Comparison of ENCODE assay signal across 8 cellular contexts in the genomic region with DNA sequence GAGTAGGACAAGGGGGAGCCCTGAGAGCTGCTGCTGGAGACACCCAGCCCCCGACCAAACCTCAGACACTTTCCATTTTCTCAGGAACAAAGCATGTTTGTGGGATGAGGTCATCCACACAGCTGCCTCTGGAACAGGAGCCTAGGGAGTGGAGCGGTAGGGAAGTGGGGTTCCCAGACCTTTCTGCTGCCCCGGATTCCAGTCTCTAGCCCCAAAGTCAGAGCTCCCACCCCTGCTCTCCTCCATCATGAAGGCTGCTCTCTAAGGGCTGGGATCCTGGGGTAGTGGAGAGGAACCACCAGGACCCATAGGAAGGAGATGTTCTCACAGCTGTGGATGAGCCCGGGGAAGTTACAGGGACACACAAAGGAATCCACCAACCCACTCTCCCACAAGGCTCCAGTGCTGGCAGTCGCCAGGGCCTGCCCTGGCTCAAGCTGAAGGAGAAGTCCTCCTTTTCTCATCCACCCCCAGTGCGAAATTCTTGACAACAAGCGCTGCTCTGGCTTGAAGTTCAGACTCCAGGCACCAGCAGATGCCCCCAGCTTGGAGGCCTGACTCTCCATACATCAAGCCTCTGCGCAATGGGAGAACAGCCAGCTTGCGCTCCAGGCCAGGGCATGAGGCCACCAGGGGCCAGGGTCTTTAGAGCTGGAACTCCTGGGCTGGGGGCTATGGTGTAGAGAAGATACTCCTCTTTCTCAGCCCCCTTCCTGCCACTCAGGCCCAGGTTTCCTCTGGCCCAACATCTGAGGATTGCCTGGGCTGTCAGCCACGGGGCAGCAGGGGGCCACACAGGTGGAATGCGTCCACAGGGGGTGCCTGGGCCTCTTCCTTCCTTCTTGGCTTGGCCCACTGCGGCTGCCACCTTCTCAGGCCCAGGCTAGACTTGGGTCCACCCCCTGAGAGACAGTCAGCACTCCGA. TPM values are rescaled to one million over a fixed set of nuclear protein-coding genes. Genes with fewer than 3 reads are reported as not detected.
DNase-seq lines count a peak whose midpoint lies in the region; ATAC-seq, FAIRE-seq and TF ChIP-seq lines count a peak whose summit lies in the region.

No MANE protein-coding gene starts in this region.

- H3K27me3 Mint-ChIP-seq in mesothelial cell of epicardium (ENCODE audit: low read depth), result no peaks in the 10 kb centered on the region

- peak overlapping the region; percentile 59 for H3K4me3 Mint-ChIP-seq in mesothelial cell of epicardium

- no peaks in the 10 kb centered on the region for H3K9me2 ChIP-seq in PC-3 (replicated peaks; ENCODE audit: low read length)

- no peaks in the 10 kb centered on the region; the same call in 1 of the 2 replicates for H3K36me3 ChIP-seq in PC-3 (ENCODE audit: low read depth, low read length)
- H3K36me3 ChIP-seq in ectodermal cell (ENCODE audit: control insufficient read depth, insufficient read depth, low read length), result no peaks in the 10 kb centered on the region

- H3K27me3 ChIP-seq in PC-3 (ENCODE audit: low read length), result no peaks in the 10 kb centered on the region
- no peaks in the 10 kb centered on the region for H3K27me3 ChIP-seq in ectodermal cell (ENCODE audit: control insufficient read depth, insufficient read depth, low read length, poor library complexity, severe bottlenecking)

- H3K79me2 ChIP-seq in PC-3 (ENCODE audit: low read length), result peaks cover 15% of the 10 kb centered on the region; the same call in 1 of the 2 replicates

- peaks cover 2% of the 10 kb centered on the region for H3K36me3 Mint-ChIP-seq in mesothelial cell of epicardium

- H3K4me1 ChIP-seq in PC-3 (ENCODE audit: insufficient read depth, low read length) (peaks cover 36% of the 10 kb centered on the region), ectodermal cell (ENCODE audit: control insufficient read depth, insufficient read depth, low read length) (peaks cover 35% of the 10 kb centered on the region)

- no peaks in the 10 kb centered on the region for H3F3A ChIP-seq in PC-3 (ENCODE audit: low read length, unreplicated experiment)

- POLR2A ChIA-PET in PC-3 (lab: Charles Lee; ENCODE audit: unreplicated experiment), result no interaction called here

- no peaks in the 10 kb centered on the region for H4K20me1 ChIP-seq in PC-3 (ENCODE audit: low read length)

- peak overlapping the region; percentile 31; the same call in 1 of the 2 replicates for H2AFZ ChIP-seq in PC-3 (ENCODE audit: low read length)

- no peak for TF ChIP-seq CTCF in AG10803 (conservative IDR thresholded peaks at IDR 0.05; ENCODE audit: low read length)
- TF ChIP-seq CTCF in PC-3 (conservative IDR thresholded peaks at IDR 0.05; ENCODE audit: low read depth, low read length), result no peak
- TF ChIP-seq CTCF in mesothelial cell of epicardium (IDR thresholded peaks at IDR 0.05; ENCODE audit: unreplicated experiment), result no peak
- no peak for TF ChIP-seq CTCF in D721Med (IDR thresholded peaks at IDR 0.05; ENCODE audit: insufficient read depth, missing control alignments)

- CTCF ChIA-PET in PC-3 (lab: Charles Lee), result interaction anchor here (0.6 kb wide), 1 partner anchor 18 kb away, joined by 8 read pairs; no protein-coding TSS in a partner anchor

- DNase-seq in AG10803 (ENCODE audit: low read depth), result peak; percentile 87
- peak; percentile 32 for DNase-seq in PC-3
- peak in 1 of 2 experiments; percentile 54 for DNase-seq in mesothelial cell of epicardium (ENCODE audit: low spot score in 2 of 2, unreplicated experiment in 2 of 2)
- no peak for DNase-seq in NCI-H1417 (lab: John Stamatoyannopoulos, UW)
- no peak for DNase-seq in D721Med (ENCODE audit: insufficient read length, low spot score)

- intact Hi-C loops in PC-3 (cut with micrococcal nuclease), result no loop called here

- H3K27ac Mint-ChIP-seq in mesothelial cell of epicardium, result peak overlapping the region; percentile 100

- no peaks in the 10 kb centered on the region for H3K9me3 ChIP-seq in PC-3 (ENCODE audit: low read length)
- no peaks in the 10 kb centered on the region for H3K9me3 ChIP-seq in ectodermal cell (ENCODE audit: control insufficient read depth, low read length)

- no peak overlapping the region for H3K9ac ChIP-seq in PC-3 (ENCODE audit: low read length)

- peak overlapping the region; percentile 64 for H3K4me2 ChIP-seq in PC-3 (ENCODE audit: low read length)

- H3K27ac ChIP-seq in PC-3 (ENCODE audit: low read length) (peak overlapping the region; percentile 52), ectodermal cell (ENCODE audit: insufficient read depth, low read depth, low read length, poor library complexity, severe bottlenecking) (peak overlapping the region; percentile 82)

- no peaks in the 10 kb centered on the region for H3K9me3 Mint-ChIP-seq in mesothelial cell of epicardium

- FAIRE-seq in D721Med (lab: Jason Lieb, UNC), result no peak

- peaks cover 50% of the 10 kb centered on the region for H3K4me1 Mint-ChIP-seq in mesothelial cell of epicardium

- no TSS peak for BruUV-seq in PC-3 (replicated peaks; lab: Mats Ljungman, UMichigan)

- peak overlapping the region; percentile 44 for H3K4me3 ChIP-seq in AG10803 (ENCODE audit: low read length)
- no peak overlapping the region for H3K4me3 ChIP-seq in PC-3 (ENCODE audit: low read length)
- no peak overlapping the region for H3K4me3 ChIP-seq in ectodermal cell (ENCODE audit: insufficient read depth, low read depth, low read length)

- peak; percentile 40 for ATAC-seq in PC-3
- no peak for ATAC-seq in GM21717 (IDR thresholded peaks at IDR 0.05; ENCODE audit: unreplicated experiment)
- ATAC-seq in HG02763 (IDR thresholded peaks at IDR 0.05; ENCODE audit: unreplicated experiment), result no peak

- WGBS in ectodermal cell, 2 experiments, result 63 to 67% methylated on average over 13 of the region's 13 CpGs

RNA-seq across cellular contexts. Expression of a gene that starts 4.5 kb away (rescaled TPM):
- total RNA-seq in PC-3 (2014; rRNA removed) (3.6 and 6.3 TPM in 2 replicates), mesothelial cell of epicardium (46.1 to 50.6 TPM (median 46.2 TPM) in 3 replicates)
- polyA plus RNA-seq in ectodermal cell (2013, experiment 1 of 4), result 19.7 TPM
- polyA plus RNA-seq in ectodermal cell (2013, experiment 2 of 4), result 21.9 TPM
- 21.2 TPM for polyA plus RNA-seq in ectodermal cell (2013, experiment 3 of 4)
- 20.4 TPM for polyA plus RNA-seq in ectodermal cell (2013, experiment 4 of 4)

RNA-seq across cellular contexts. Expression of a gene that starts 11.0 kb away (rescaled TPM):
- 103 and 142 TPM in 2 replicates for total RNA-seq in PC-3 (2014; rRNA removed)
- 148 TPM for polyA plus RNA-seq in ectodermal cell (2013, experiment 1 of 4)
- 133 TPM for polyA plus RNA-seq in ectodermal cell (2013, experiment 2 of 4)
- 85.5 TPM for polyA plus RNA-seq in ectodermal cell (2013, experiment 3 of 4)
- 86.7 TPM for polyA plus RNA-seq in ectodermal cell (2013, experiment 4 of 4)
- total RNA-seq in mesothelial cell of epicardium, result 69.8 to 82.2 TPM (median 80.7 TPM) in 3 replicates

RNA-seq across cellular contexts. Expression of a gene that starts 11.7 kb away (rescaled TPM):
- total RNA-seq in PC-3 (2014; rRNA removed) (33.8 and 48.1 TPM in 2 replicates), mesothelial cell of epicardium (32.3 to 37.2 TPM (median 36.5 TPM) in 3 replicates)
- 62.4 TPM for polyA plus RNA-seq in ectodermal cell (2013, experiment 1 of 4)
- polyA plus RNA-seq in ectodermal cell (2013, experiment 2 of 4), result 56.9 TPM
- 43.6 TPM for polyA plus RNA-seq in ectodermal cell (2013, experiment 3 of 4)
- polyA plus RNA-seq in ectodermal cell (2013, experiment 4 of 4), result 46.4 TPM

RNA-seq across cellular contexts. Expression of a gene that starts 45.8 kb away (rescaled TPM):
- not detected in 2 replicates for total RNA-seq in PC-3 (2014; rRNA removed)
- 22.3 TPM for polyA plus RNA-seq in ectodermal cell (2013, experiment 1 of 4)
- 38.8 TPM for polyA plus RNA-seq in ectodermal cell (2013, experiment 2 of 4)
- 38.7 TPM for polyA plus RNA-seq in ectodermal cell (2013, experiment 3 of 4)
- polyA plus RNA-seq in ectodermal cell (2013, experiment 4 of 4), result 41.1 TPM
- total RNA-seq in mesothelial cell of epicardium, result 0.16 to 0.45 TPM (median 0.29 TPM) in 3 replicates

RNA-seq across cellular contexts. Expression of a gene that starts 53.9 kb away (rescaled TPM):
- total RNA-seq in PC-3 (2014; rRNA removed), result 10.5 and 12.1 TPM in 2 replicates
- 21.1 TPM for polyA plus RNA-seq in ectodermal cell (2013, experiment 1 of 4)
- 25.1 TPM for polyA plus RNA-seq in ectodermal cell (2013, experiment 2 of 4)
- 13.9 TPM for polyA plus RNA-seq in ectodermal cell (2013, experiment 3 of 4)
- polyA plus RNA-seq in ectodermal cell (2013, experiment 4 of 4), result 15.7 TPM
- total RNA-seq in mesothelial cell of epicardium, result 20.7 to 21.5 TPM (median 20.9 TPM) in 3 replicates

Comparison
In these comparisons a context has a peak if more than half of its experiments do, and no peak if none do; other contexts are left out.
1. DNase-seq: peak in AG10803 (single experiment) and PC-3 (single experiment); none in NCI-H1417 (0 of 3) and D721Med (single experiment).